13 cellular contexts compared by ENCODE assay signal in genomic region chr1:1428174-1428573, GRCh38. TPM values are rescaled to one million over a fixed set of nuclear protein-coding genes. Genes with fewer than 3 reads are reported as not detected.
DNase-seq lines count a peak whose midpoint lies in the region; ATAC-seq and TF ChIP-seq lines count a peak whose summit lies in the region.
"Had no signal": no experiment of that assay in that cellular context is flagged by ENCODE, and none has a peak within 500 bp of the region (broad histone marks: within the 10 kb centered on the region; RNA-seq: fewer than 3 reads in every experiment).

No MANE protein-coding gene starts in this region.

- H3K27me3 ChIP-seq in gastroesophageal sphincter = no peaks in the 10 kb centered on the region
- H3K27me3 ChIP-seq in spleen (replicated peaks in 1 of 7) = peaks cover 0 to 94% (median 16%) of the 10 kb centered on the region in 7 donors
- H3K27me3 ChIP-seq in colonic mucosa = peaks cover 7% of the 10 kb centered on the region
- H3K27me3 ChIP-seq: cardiac muscle cell had no signal

- peaks cover 9% of the 10 kb centered on the region for H3K27me3 Mint-ChIP-seq in activated naive CD4-positive, alpha-beta T cell treated with anti-CD3 and anti-CD28 coated beads, Interleukin-2, amount 50 U/mL, for 24 hours
- peaks cover 79% of the 10 kb centered on the region for H3K27me3 Mint-ChIP-seq in activated naive CD4-positive, alpha-beta T cell treated with anti-CD3 and anti-CD28 coated beads, Interleukin-2, amount 10 ng/mL, durations not matched to agents 7 days and 5 days

- intact Hi-C loops in spleen (cut with DNase I; ENCODE audit: low total_unique reads) = no loop called here
- intact Hi-C loops in colonic mucosa (cut with DNase I) = no loop called here

- no peaks in the 10 kb centered on the region for H3K9me3 Mint-ChIP-seq in activated naive CD4-positive, alpha-beta T cell treated with anti-CD3 and anti-CD28 coated beads, Interleukin-2, amount 50 U/mL, for 24 hours
- H3K9me3 Mint-ChIP-seq in activated naive CD4-positive, alpha-beta T cell treated with anti-CD3 and anti-CD28 coated beads, Interleukin-2, amount 10 ng/mL, durations not matched to agents 7 days and 5 days = no peaks in the 10 kb centered on the region
- H3K9me3 Mint-ChIP-seq: activated T-cell treated with anti-CD3 and anti-CD28 coated beads, Interleukin-2, amount 50 U/mL, for 4 hours had no signal

- H3K27ac ChIP-seq in gastroesophageal sphincter = peak overlapping the region in 3 of 4 donors; percentile 85 to 97 (median 94)
- H3K27ac ChIP-seq in spleen = peak overlapping the region in 1 of 8 donors; percentile 8
- H3K27ac ChIP-seq in colonic mucosa = no peak overlapping the region
- H3K27ac ChIP-seq: cardiac muscle cell, WERI-Rb-1 had no signal

- 60 to 72% methylated on average over 8 to 14 of the region's 19 CpGs for WGBS in gastroesophageal sphincter (ENCODE audit: low coverage in 1 of 2), 2 donors
- 77 to 90% (median 79%) methylated on average over 13 to 19 of the region's 19 CpGs for WGBS in spleen, 5 donors

- H3K4me3 ChIP-seq in gastroesophageal sphincter (no peak overlapping the region), spleen (no peak overlapping the region), colonic mucosa (no peak overlapping the region)

- TF ChIP-seq POLR2A in gastroesophageal sphincter (IDR thresholded peaks at IDR 0.05) = no peak
- no peak for TF ChIP-seq POLR2A in spleen (IDR thresholded peaks at IDR 0.05)

- H3K4me1 Mint-ChIP-seq in activated naive CD4-positive, alpha-beta T cell treated with anti-CD3 and anti-CD28 coated beads, Interleukin-2, amount 50 U/mL, for 24 hours = peaks cover 4% of the 10 kb centered on the region
- peaks cover 4% of the 10 kb centered on the region for H3K4me1 Mint-ChIP-seq in activated naive CD4-positive, alpha-beta T cell treated with anti-CD3 and anti-CD28 coated beads, Interleukin-2, amount 10 ng/mL, durations not matched to agents 7 days and 5 days

- peak overlapping the region; percentile 49 for H3K4me3 Mint-ChIP-seq in activated naive CD4-positive, alpha-beta T cell treated with anti-CD3 and anti-CD28 coated beads, Interleukin-2, amount 50 U/mL, for 24 hours
- H3K4me3 Mint-ChIP-seq in activated naive CD4-positive, alpha-beta T cell treated with anti-CD3 and anti-CD28 coated beads, Interleukin-2, amount 10 ng/mL, durations not matched to agents 7 days and 5 days = no peak overlapping the region
- H3K4me3 Mint-ChIP-seq: activated T-cell treated with anti-CD3 and anti-CD28 coated beads, Interleukin-2, amount 50 U/mL, for 4 hours had no signal

- no peaks in the 10 kb centered on the region for H3K9me3 ChIP-seq in gastroesophageal sphincter
- no peaks in the 10 kb centered on the region for H3K9me3 ChIP-seq in spleen
- no peaks in the 10 kb centered on the region for H3K9me3 ChIP-seq in colonic mucosa

- DNase-seq in activated naive CD4-positive, alpha-beta T cell treated with anti-CD3 and anti-CD28 coated beads, Interleukin-2, amount 10 ng/mL, durations not matched to agents 7 days and 5 days = no peak
- DNase-seq in spleen (peak; percentile 49), GF-D8 (lab: John Stamatoyannopoulos, UW) (no peak), colonic mucosa (no peak)
- DNase-seq: ACHN; activated T-cell treated with anti-CD3 and anti-CD28 coated beads, Interleukin-2, amount 50 U/mL, for 4 hours; DMS79 treated with DMSO at 0.1 percent for 48 hours; stimulated activated CD4-positive, alpha-beta T cell treated with anti-CD3 and anti-CD28 coated beads, Interleukin-1b, Interleukin-23, amount 100 ng/mL, for 48 hours; stimulated activated naive CD4-positive, alpha-beta T cell treated with Interleukin-2 at 50 U/mL for 16 hours; WERI-Rb-1 had no signal

- no peak for TF ChIP-seq CTCF in gastroesophageal sphincter (IDR thresholded peaks at IDR 0.05)
- TF ChIP-seq CTCF in spleen (IDR thresholded peaks at IDR 0.05 in 8 of 11, conservative IDR thresholded peaks at IDR 0.05 in 3 of 11) = no peak
- TF ChIP-seq CTCF in colonic mucosa (IDR thresholded peaks at IDR 0.05) = no peak

- CTCF ChIA-PET in activated naive CD4-positive, alpha-beta T cell treated with anti-CD3 and anti-CD28 coated beads, Interleukin-2, amount 10 ng/mL, durations not matched to agents 7 days and 5 days (lab: Charles Lee) = interaction anchor here (1.5 kb wide), 1 partner anchor 13 kb away, joined by 6 read pairs; no protein-coding TSS in a partner anchor

- no peak for TF ChIP-seq EP300 in gastroesophageal sphincter (IDR thresholded peaks at IDR 0.05)

- no peaks in the 10 kb centered on the region for H3K36me3 ChIP-seq in gastroesophageal sphincter
- H3K36me3 ChIP-seq in spleen = no peaks in the 10 kb centered on the region
- no peaks in the 10 kb centered on the region for H3K36me3 ChIP-seq in colonic mucosa
- H3K36me3 ChIP-seq: cardiac muscle cell, WERI-Rb-1 had no signal

- ATAC-seq in gastroesophageal sphincter = no peak
- ATAC-seq: activated T-cell treated with anti-CD3 and anti-CD28 coated beads, Interleukin-2, amount 50 U/mL, for 4 hours had no signal

- H3K27ac Mint-ChIP-seq in activated naive CD4-positive, alpha-beta T cell treated with anti-CD3 and anti-CD28 coated beads, Interleukin-2, amount 50 U/mL, for 24 hours = no peak overlapping the region
- no peak overlapping the region for H3K27ac Mint-ChIP-seq in activated naive CD4-positive, alpha-beta T cell treated with anti-CD3 and anti-CD28 coated beads, Interleukin-2, amount 10 ng/mL, durations not matched to agents 7 days and 5 days

- H3K36me3 Mint-ChIP-seq in activated naive CD4-positive, alpha-beta T cell treated with anti-CD3 and anti-CD28 coated beads, Interleukin-2, amount 50 U/mL, for 24 hours = no peaks in the 10 kb centered on the region
- no peaks in the 10 kb centered on the region for H3K36me3 Mint-ChIP-seq in activated naive CD4-positive, alpha-beta T cell treated with anti-CD3 and anti-CD28 coated beads, Interleukin-2, amount 10 ng/mL, durations not matched to agents 7 days and 5 days

- no peak overlapping the region for H3K9ac ChIP-seq in colonic mucosa (ENCODE audit: low read depth in 2 of 2, low read length in 2 of 2)

- H3K4me1 ChIP-seq in gastroesophageal sphincter (peaks cover 0 to 72% (median 36%) of the 10 kb centered on the region in 3 donors), spleen (peaks cover 10 to 58% (median 33%) of the 10 kb centered on the region in 6 donors), colonic mucosa (peaks cover 10% of the 10 kb centered on the region)

RNA-seq across cellular contexts. Expression of gene ANKRD65, which starts 7.1 kb away (rescaled TPM):
- total RNA-seq in gastroesophageal sphincter (10 to 100 TPM in 2 of 4 donors, 1 to 10 TPM in 2; 8.7 to 16.9 (median 10.3) TPM), spleen (1 to 10 TPM in 5 of 7 donors, under 1 TPM in 2; 0.43 to 2.7 (median 1.2) TPM), colonic mucosa (1 to 10 TPM in 1 of 2 donors, under 1 TPM in 1; 0.57 to 2.0 TPM)
- polyA plus RNA-seq in spleen = 1 to 10 TPM; 2.3 to 4.3 (median 3.0) TPM

RNA-seq across cellular contexts. Expression of gene VWA1, which starts 7.3 kb away (rescaled TPM):
- 100 to 1,000 TPM in 2 of 4 donors, 10 to 100 TPM in 2; 59.8 to 137 (median 96.4) TPM for total RNA-seq in gastroesophageal sphincter
- total RNA-seq in spleen = 10 to 100 TPM in 6 of 7 donors, 1 to 10 TPM in 1; 3.9 to 18.0 (median 13.1) TPM
- polyA plus RNA-seq in spleen = 10 to 100 TPM in 2 of 3 donors, 1 to 10 TPM in 1; 4.1 to 12.7 (median 11.0) TPM
- 10 to 100 TPM; 43.5 to 74.0 TPM for total RNA-seq in colonic mucosa

RNA-seq across cellular contexts. Expression of gene MRPL20, which starts 21.1 kb away (rescaled TPM):
- total RNA-seq in gastroesophageal sphincter = 100 to 1,000 TPM; 121 to 215 (median 159) TPM
- 100 to 1,000 TPM in 3 of 7 donors, 10 to 100 TPM in 4; 67.4 to 144 (median 91.3) TPM for total RNA-seq in spleen
- polyA plus RNA-seq in spleen = 100 to 1,000 TPM; 101 to 168 (median 122) TPM
- 100 to 1,000 TPM in 1 of 2 donors, 10 to 100 TPM in 1; 88.1 to 143 TPM for total RNA-seq in colonic mucosa

RNA-seq across cellular contexts. Expression of gene ATAD3C, which starts 21.3 kb away (rescaled TPM):
- 1 to 10 TPM in 1 of 4 donors, under 1 TPM in 2, not detected in 1; 0.47 to 1.1 (median 0.94) TPM for total RNA-seq in gastroesophageal sphincter
- 1 to 10 TPM in 2 of 7 donors, under 1 TPM in 3, not detected in 2; 0.25 to 3.9 (median 0.57) TPM for total RNA-seq in spleen
- polyA plus RNA-seq in spleen = under 1 TPM; 0.55 to 0.85 (median 0.83) TPM
- under 1 TPM; 0.16 to 0.64 TPM for total RNA-seq in colonic mucosa

RNA-seq across cellular contexts. Expression of gene CCNL2, which starts 29.0 kb away (rescaled TPM):
- total RNA-seq in gastroesophageal sphincter (100 to 1,000 TPM in 2 of 4 donors, 10 to 100 TPM in 2; 31.6 to 248 (median 127) TPM), spleen (100 to 1,000 TPM; 167 to 299 (median 208) TPM), colonic mucosa (100 to 1,000 TPM in 1 of 2 donors, 10 to 100 TPM in 1; 92.3 to 104 TPM)
- 100 to 1,000 TPM; 111 to 230 (median 199) TPM for polyA plus RNA-seq in spleen
